In the genomic region with DNA sequence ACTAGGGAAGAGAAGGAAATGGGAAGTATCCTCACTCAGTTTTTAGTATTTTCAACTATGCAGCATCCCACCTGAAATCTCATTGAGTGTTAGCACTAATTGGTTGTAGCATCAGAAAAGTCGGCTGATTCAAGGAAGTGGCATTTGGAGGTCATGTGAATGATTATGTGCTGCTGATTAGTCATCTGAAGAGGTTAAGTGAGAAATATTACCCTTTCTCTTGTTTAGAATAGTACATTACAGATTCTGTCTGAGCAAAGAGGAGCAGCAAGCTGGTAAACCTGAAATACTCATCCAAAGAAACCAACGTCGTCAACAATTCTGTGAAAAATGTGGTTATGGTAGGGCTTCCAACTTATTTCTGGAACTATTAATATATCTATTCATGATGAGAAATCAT, we compare ENCODE assay signal across 21 cellular contexts.
DNase-seq lines count a peak whose midpoint lies in the region; ATAC-seq and TF ChIP-seq lines count a peak whose summit lies in the region.
"Had no signal": no experiment of that assay in that cellular context is flagged by ENCODE, and none has a peak within 500 bp of the region (broad histone marks: within the 10 kb centered on the region; RNA-seq: fewer than 3 reads in every experiment).

No MANE protein-coding gene starts in this region.

- H3K4me3 Mint-ChIP-seq in osteocyte (ENCODE audit: unreplicated experiment), result no peak overlapping the region
- H3K4me3 Mint-ChIP-seq: activated CD4-positive, alpha-beta memory T cell treated with anti-CD3 and anti-CD28 coated beads for 36 hours; natural killer cell had no signal

- H2AFZ ChIP-seq in OCI-LY3 (ENCODE audit: low read depth, low read length), result peak overlapping the region; percentile 48; the same call in 1 of the 2 replicates

- peaks cover 58% of the 10 kb centered on the region for H3K4me1 Mint-ChIP-seq in osteocyte (ENCODE audit: unreplicated experiment)
- H3K4me1 Mint-ChIP-seq: natural killer cell had no signal

- no peak for TF ChIP-seq POLR2A in sigmoid colon (IDR thresholded peaks at IDR 0.05)
- TF ChIP-seq POLR2A in gastroesophageal sphincter (IDR thresholded peaks at IDR 0.05), result no peak

- WGBS in sigmoid colon, 2 donors, result 92 to 94% methylated on average over 3 of the region's 3 CpGs
- 40 to 49% methylated on average over 3 of the region's 3 CpGs for WGBS in gastroesophageal sphincter (ENCODE audit: low coverage in 1 of 2), 2 donors

- H3K36me3 ChIP-seq in OCI-LY3 (replicated peaks; ENCODE audit: low read depth, low read length), result no peaks in the 10 kb centered on the region
- no peaks in the 10 kb centered on the region for H3K36me3 ChIP-seq in sigmoid colon
- H3K36me3 ChIP-seq in gastroesophageal sphincter, result no peaks in the 10 kb centered on the region
- H3K36me3 ChIP-seq: BE2C, heart right ventricle had no signal

- H3K27me3 ChIP-seq in OCI-LY3 (ENCODE audit: low read depth, low read length) (no peaks in the 10 kb centered on the region), sigmoid colon (no peaks in the 10 kb centered on the region), gastroesophageal sphincter (no peaks in the 10 kb centered on the region)
- H3K27me3 ChIP-seq: BE2C, body of pancreas, heart right ventricle had no signal

- no peak overlapping the region for H3K4me3 ChIP-seq in OCI-LY3 (ENCODE audit: low read length)
- H3K4me3 ChIP-seq in sigmoid colon, result no peak overlapping the region
- no peak overlapping the region for H3K4me3 ChIP-seq in gastroesophageal sphincter
- H3K4me3 ChIP-seq: body of pancreas, GM12878, heart right ventricle, skin epidermis had no signal

- peaks cover 5% of the 10 kb centered on the region for H3K9me3 Mint-ChIP-seq in osteocyte (ENCODE audit: unreplicated experiment)

- no peak for TF ChIP-seq CTCF in OCI-LY3 (IDR thresholded peaks at IDR 0.05; ENCODE audit: low read depth, low read length)
- TF ChIP-seq CTCF in osteocyte (IDR thresholded peaks at IDR 0.05), result no peak
- TF ChIP-seq CTCF in sigmoid colon (IDR thresholded peaks at IDR 0.05), result no peak
- no peak for TF ChIP-seq CTCF in gastroesophageal sphincter (IDR thresholded peaks at IDR 0.05)

- no peak overlapping the region for H3K27ac ChIP-seq in OCI-LY3 (ENCODE audit: low read length)
- no peak overlapping the region for H3K27ac ChIP-seq in sigmoid colon
- no peak overlapping the region for H3K27ac ChIP-seq in gastroesophageal sphincter
- H3K27ac ChIP-seq: body of pancreas, heart right ventricle, skin epidermis had no signal

- ATAC-seq in gastroesophageal sphincter, result no peak
- ATAC-seq: body of pancreas, GM12878, heart right ventricle, natural killer cell had no signal

- no peaks in the 10 kb centered on the region for H4K20me1 ChIP-seq in OCI-LY3 (ENCODE audit: insufficient read depth, low read length)

- no peaks in the 10 kb centered on the region for H3K27me3 Mint-ChIP-seq in osteocyte (ENCODE audit: unreplicated experiment)
- H3K27me3 Mint-ChIP-seq: activated CD4-positive, alpha-beta memory T cell treated with anti-CD3 and anti-CD28 coated beads for 36 hours had no signal

- no peaks in the 10 kb centered on the region for H3K36me3 Mint-ChIP-seq in osteocyte (ENCODE audit: unreplicated experiment)
- H3K36me3 Mint-ChIP-seq: activated CD4-positive, alpha-beta memory T cell treated with anti-CD3 and anti-CD28 coated beads for 36 hours; natural killer cell had no signal

- H3K4me2 ChIP-seq in OCI-LY3 (ENCODE audit: low read length), result no peak overlapping the region

- TF ChIP-seq EP300 in sigmoid colon (IDR thresholded peaks at IDR 0.05) (no peak), gastroesophageal sphincter (IDR thresholded peaks at IDR 0.05) (no peak)

- H3K4me1 ChIP-seq in OCI-LY3 (ENCODE audit: low read length) (peaks cover 6% of the 10 kb centered on the region), sigmoid colon (peaks cover 0 to 6% (median 0%) of the 10 kb centered on the region in 4 donors), gastroesophageal sphincter (no peaks in the 10 kb centered on the region)
- H3K4me1 ChIP-seq: body of pancreas, heart right ventricle had no signal

- H3K9me3 ChIP-seq in OCI-LY3 (ENCODE audit: insufficient read depth, low read length) (no peaks in the 10 kb centered on the region), sigmoid colon (no peaks in the 10 kb centered on the region), gastroesophageal sphincter (no peaks in the 10 kb centered on the region)
- H3K9me3 ChIP-seq: BE2C, body of pancreas, heart right ventricle had no signal

- no peaks in the 10 kb centered on the region for H3K79me2 ChIP-seq in OCI-LY3 (ENCODE audit: low read length)

- intact Hi-C loops in sigmoid colon (cut with DNase I), result no loop called here

- H3K9ac ChIP-seq in OCI-LY3 (ENCODE audit: low read length), result no peak overlapping the region

- DNase-seq in ELR (ENCODE audit: low read depth) (peak; percentile 84), fibroblast of gingiva (ENCODE audit: low read depth) (peak; percentile 38), osteocyte (ENCODE audit: extremely low spot score, unreplicated experiment) (no peak), UCSD-AML1 (lab: John Stamatoyannopoulos, UW; ENCODE audit: unreplicated experiment) (no peak), sigmoid colon (no peak)
- DNase-seq: activated CD4-positive, alpha-beta memory T cell treated with anti-CD3 and anti-CD28 coated beads for 36 hours; activated naive CD4-positive, alpha-beta T cell treated with Interleukin-2 at 50 U/mL for 16 hours; BE2C; body of pancreas; heart right ventricle; mammary epithelial cell; natural killer cell; NCI-H1694 treated with DMSO at 0.1 percent for 48 hours; NCI-H2227 treated with DMSO at 0.1 percent for 48 hours; NK-92 treated with Interleukin-12 subunit alpha and Interleukin-12 subunit beta, amount 100 ng/mL, for 24 hours; posterior cingulate gyrus; stimulated activated CD4-positive, alpha-beta T cell treated with anti-CD3 and anti-CD28 coated beads, Interleukin-4, amount 100 ng/mL, for 1 hour had no signal

- H3K27ac Mint-ChIP-seq in osteocyte (ENCODE audit: unreplicated experiment), result peak overlapping the region; percentile 79
- H3K27ac Mint-ChIP-seq: activated CD4-positive, alpha-beta memory T cell treated with anti-CD3 and anti-CD28 coated beads for 36 hours; natural killer cell had no signal

Comparison
In these comparisons a context has a peak if more than half of its experiments do, and no peak if none do; other contexts are left out.
1. DNase-seq: peak in ELR (single experiment) and fibroblast of gingiva (single experiment); none in osteocyte (single experiment), UCSD-AML1 (single experiment) and sigmoid colon (single experiment).